Comparison of ENCODE assay signal across 1 cellular context in the genomic region with DNA sequence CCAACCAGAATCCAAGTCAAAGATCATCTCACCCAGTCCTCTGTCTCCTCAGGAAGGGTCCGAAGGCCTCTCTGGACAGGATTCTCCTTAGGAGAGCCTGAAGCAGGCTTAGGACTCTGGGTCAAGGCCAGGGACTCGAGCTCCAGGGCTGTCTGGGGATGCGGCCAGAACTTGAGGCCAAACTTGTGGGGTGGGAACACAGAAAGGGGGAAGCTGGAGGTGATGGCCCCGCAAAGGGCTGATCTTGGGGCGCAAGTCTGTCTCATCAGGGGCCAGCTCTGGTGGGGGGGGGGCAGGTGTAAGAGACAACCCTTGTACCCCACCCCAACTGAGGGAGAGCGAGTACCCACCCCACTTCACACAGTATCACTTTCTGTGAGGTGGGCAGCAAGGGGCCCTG.
TF ChIP-seq lines count a peak whose summit lies in the region.

No MANE protein-coding gene starts in this region.

TF ChIP-seq in H1, 55 proteins besides CTCF, POLR2A, EP300 and RAD21 (continued from another document):
- TF ChIP-seq EZH2 (IDR thresholded peaks at IDR 0.05; ENCODE audit: low read depth, low read length, severe bottlenecking) (no peak), RXRA (IDR thresholded peaks at IDR 0.05; ENCODE audit: insufficient read depth, low read depth, low read length) (no peak), NRF1 (IDR thresholded peaks at IDR 0.05; ENCODE audit: low read depth, low read length) (no peak), SP2 (IDR thresholded peaks at IDR 0.05; ENCODE audit: low read length) (no peak), TAF1 (IDR thresholded peaks at IDR 0.05; ENCODE audit: low read depth, low read length) (no peak), SIN3A (conservative IDR thresholded peaks at IDR 0.05 in 1 of 2, IDR thresholded peaks at IDR 0.05 in 1 of 2; ENCODE audit: low read depth in 1 of 2, low read length in 2 of 2) (no peak), CHD2 (IDR thresholded peaks at IDR 0.05; ENCODE audit: low read length) (no peak), POU5F1 (IDR thresholded peaks at IDR 0.05; ENCODE audit: low read depth, low read length) (no peak), SAP30 (IDR thresholded peaks at IDR 0.05; ENCODE audit: insufficient read depth, insufficient replicate concordance, low read length) (no peak), FOSL1 (IDR thresholded peaks at IDR 0.05; ENCODE audit: insufficient read depth, low read depth, low read length) (no peak), KDM1A (IDR thresholded peaks at IDR 0.05; ENCODE audit: borderline replicate concordance, low read length) (no peak), GTF2F1 (IDR thresholded peaks at IDR 0.05; ENCODE audit: borderline replicate concordance, low read depth, low read length) (no peak), SP1 (IDR thresholded peaks at IDR 0.05; ENCODE audit: low read depth, low read length) (no peak), CBX5 (IDR thresholded peaks at IDR 0.05; ENCODE audit: low read depth, low read length) (no peak), RNF2 (IDR thresholded peaks at IDR 0.05; ENCODE audit: borderline replicate concordance, low read depth, low read length, missing control alignments, poor library complexity, severe bottlenecking) (no peak), POLR2AphosphoS5 (IDR thresholded peaks at IDR 0.05; ENCODE audit: low read depth, low read length) (no peak), HDAC6 (IDR thresholded peaks at IDR 0.05; ENCODE audit: low read depth, low read length) (no peak)
- TF ChIP-seq, protein P1, sequence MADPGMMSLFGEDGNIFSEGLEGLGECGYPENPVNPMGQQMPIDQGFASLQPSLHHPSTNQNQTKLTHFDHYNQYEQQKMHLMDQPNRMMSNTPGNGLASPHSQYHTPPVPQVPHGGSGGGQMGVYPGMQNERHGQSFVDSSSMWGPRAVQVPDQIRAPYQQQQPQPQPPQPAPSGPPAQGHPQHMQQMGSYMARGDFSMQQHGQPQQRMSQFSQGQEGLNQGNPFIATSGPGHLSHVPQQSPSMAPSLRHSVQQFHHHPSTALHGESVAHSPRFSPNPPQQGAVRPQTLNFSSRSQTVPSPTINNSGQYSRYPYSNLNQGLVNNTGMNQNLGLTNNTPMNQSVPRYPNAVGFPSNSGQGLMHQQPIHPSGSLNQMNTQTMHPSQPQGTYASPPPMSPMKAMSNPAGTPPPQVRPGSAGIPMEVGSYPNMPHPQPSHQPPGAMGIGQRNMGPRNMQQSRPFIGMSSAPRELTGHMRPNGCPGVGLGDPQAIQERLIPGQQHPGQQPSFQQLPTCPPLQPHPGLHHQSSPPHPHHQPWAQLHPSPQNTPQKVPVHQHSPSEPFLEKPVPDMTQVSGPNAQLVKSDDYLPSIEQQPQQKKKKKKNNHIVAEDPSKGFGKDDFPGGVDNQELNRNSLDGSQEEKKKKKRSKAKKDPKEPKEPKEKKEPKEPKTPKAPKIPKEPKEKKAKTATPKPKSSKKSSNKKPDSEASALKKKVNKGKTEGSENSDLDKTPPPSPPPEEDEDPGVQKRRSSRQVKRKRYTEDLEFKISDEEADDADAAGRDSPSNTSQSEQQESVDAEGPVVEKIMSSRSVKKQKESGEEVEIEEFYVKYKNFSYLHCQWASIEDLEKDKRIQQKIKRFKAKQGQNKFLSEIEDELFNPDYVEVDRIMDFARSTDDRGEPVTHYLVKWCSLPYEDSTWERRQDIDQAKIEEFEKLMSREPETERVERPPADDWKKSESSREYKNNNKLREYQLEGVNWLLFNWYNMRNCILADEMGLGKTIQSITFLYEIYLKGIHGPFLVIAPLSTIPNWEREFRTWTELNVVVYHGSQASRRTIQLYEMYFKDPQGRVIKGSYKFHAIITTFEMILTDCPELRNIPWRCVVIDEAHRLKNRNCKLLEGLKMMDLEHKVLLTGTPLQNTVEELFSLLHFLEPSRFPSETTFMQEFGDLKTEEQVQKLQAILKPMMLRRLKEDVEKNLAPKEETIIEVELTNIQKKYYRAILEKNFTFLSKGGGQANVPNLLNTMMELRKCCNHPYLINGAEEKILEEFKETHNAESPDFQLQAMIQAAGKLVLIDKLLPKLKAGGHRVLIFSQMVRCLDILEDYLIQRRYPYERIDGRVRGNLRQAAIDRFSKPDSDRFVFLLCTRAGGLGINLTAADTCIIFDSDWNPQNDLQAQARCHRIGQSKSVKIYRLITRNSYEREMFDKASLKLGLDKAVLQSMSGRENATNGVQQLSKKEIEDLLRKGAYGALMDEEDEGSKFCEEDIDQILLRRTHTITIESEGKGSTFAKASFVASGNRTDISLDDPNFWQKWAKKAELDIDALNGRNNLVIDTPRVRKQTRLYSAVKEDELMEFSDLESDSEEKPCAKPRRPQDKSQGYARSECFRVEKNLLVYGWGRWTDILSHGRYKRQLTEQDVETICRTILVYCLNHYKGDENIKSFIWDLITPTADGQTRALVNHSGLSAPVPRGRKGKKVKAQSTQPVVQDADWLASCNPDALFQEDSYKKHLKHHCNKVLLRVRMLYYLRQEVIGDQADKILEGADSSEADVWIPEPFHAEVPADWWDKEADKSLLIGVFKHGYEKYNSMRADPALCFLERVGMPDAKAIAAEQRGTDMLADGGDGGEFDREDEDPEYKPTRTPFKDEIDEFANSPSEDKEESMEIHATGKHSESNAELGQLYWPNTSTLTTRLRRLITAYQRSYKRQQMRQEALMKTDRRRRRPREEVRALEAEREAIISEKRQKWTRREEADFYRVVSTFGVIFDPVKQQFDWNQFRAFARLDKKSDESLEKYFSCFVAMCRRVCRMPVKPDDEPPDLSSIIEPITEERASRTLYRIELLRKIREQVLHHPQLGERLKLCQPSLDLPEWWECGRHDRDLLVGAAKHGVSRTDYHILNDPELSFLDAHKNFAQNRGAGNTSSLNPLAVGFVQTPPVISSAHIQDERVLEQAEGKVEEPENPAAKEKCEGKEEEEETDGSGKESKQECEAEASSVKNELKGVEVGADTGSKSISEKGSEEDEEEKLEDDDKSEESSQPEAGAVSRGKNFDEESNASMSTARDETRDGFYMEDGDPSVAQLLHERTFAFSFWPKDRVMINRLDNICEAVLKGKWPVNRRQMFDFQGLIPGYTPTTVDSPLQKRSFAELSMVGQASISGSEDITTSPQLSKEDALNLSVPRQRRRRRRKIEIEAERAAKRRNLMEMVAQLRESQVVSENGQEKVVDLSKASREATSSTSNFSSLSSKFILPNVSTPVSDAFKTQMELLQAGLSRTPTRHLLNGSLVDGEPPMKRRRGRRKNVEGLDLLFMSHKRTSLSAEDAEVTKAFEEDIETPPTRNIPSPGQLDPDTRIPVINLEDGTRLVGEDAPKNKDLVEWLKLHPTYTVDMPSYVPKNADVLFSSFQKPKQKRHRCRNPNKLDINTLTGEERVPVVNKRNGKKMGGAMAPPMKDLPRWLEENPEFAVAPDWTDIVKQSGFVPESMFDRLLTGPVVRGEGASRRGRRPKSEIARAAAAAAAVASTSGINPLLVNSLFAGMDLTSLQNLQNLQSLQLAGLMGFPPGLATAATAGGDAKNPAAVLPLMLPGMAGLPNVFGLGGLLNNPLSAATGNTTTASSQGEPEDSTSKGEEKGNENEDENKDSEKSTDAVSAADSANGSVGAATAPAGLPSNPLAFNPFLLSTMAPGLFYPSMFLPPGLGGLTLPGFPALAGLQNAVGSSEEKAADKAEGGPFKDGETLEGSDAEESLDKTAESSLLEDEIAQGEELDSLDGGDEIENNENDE (IDR thresholded peaks at IDR 0.05; ENCODE audit: insufficient replicate concordance, low read length), result no peak
